Comparison of ENCODE assay signal across 8 cellular contexts in genomic region chr1:25031966-25032667, GRCh38.
A peak's percentile ranks its signal among the peaks of the same experiment; 100 is the strongest.
DNase-seq lines count a peak whose midpoint lies in the region; ATAC-seq lines count a peak whose summit lies in the region.

No MANE protein-coding gene starts in this region.

- ATAC-seq in HG03097 (IDR thresholded peaks at IDR 0.05; ENCODE audit: low FRiP score, unreplicated experiment): peak; percentile 40

- DNase-seq in stimulated activated CD4-positive, alpha-beta T cell treated with anti-CD3 and anti-CD28 coated beads, Interleukin-12 subunit alpha, Interleukin-12 subunit beta, amount 100 ng/mL, for 4 hours: peak; percentile 40
- no peak for DNase-seq in stimulated activated CD4-positive, alpha-beta T cell treated with anti-CD3 and anti-CD28 coated beads, Interleukin-2, amount 100 ng/mL, for 48 hours
- DNase-seq in SHP77 treated with DMSO at 0.1 percent for 48 hours (lab: John Stamatoyannopoulos, UW) (peak; percentile 81), midbrain (lab: John Stamatoyannopoulos, UW) (no peak), HPDE6-E6E7 (ENCODE audit: extremely low spot score) (no peak)
- DNase-seq in central memory CD4-positive, alpha-beta T cell: peak; percentile 86
- DNase-seq in stimulated activated CD8-positive, alpha-beta memory T cell treated with anti-CD3 and anti-CD28 coated beads, Interleukin-4, amount 100 ng/mL, for 48 hours: peak; percentile 55

Comparison
In these comparisons a context has a peak if more than half of its experiments do, and no peak if none do; other contexts are left out.
1. DNase-seq: peak in stimulated activated CD4-positive, alpha-beta T cell treated with anti-CD3 and anti-CD28 coated beads, Interleukin-12 subunit alpha, Interleukin-12 subunit beta, amount 100 ng/mL, for 4 hours (single experiment), SHP77 treated with DMSO at 0.1 percent for 48 hours (single experiment), central memory CD4-positive, alpha-beta T cell (single experiment) and stimulated activated CD8-positive, alpha-beta memory T cell treated with anti-CD3 and anti-CD28 coated beads, Interleukin-4, amount 100 ng/mL, for 48 hours (single experiment); none in stimulated activated CD4-positive, alpha-beta T cell treated with anti-CD3 and anti-CD28 coated beads, Interleukin-2, amount 100 ng/mL, for 48 hours (0 of 2), midbrain (single experiment) and HPDE6-E6E7 (single experiment).